ENCODE assay signal across 19 cellular contexts in the genomic region with DNA sequence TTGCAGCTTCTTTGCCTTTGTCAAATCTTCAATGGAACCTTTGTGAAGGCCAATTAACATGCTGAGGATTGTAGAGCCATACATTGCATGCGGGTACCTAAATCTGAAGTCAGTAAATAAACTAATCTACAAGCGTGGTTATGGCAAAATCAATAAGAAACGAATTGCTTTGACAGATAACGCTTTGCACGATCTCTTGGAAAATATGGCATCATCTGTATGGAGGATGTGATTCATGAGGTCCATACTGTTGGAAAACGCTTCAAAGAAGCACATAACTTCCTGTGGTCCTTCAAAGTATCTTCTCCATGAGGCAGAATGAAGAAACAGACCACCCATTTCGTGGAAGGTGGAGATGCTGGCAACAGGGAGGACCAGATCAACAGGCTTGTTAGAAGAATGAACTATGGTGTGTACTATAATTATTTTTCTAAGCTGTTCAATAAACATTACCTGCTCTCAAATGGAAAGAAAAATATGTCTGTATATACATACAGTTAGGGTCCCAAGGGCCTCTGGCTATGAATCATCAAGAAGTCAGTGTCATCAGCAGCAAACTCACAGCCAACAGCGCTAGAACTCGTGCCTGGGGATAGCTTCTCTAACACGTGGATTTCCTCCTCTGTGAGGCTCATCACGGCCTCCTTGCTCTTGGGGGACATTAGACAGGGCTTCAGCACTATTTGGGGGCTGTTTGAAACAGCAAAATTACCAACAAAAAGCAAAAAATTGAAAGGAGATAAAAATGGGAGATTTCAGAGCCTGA. TPM values are rescaled to one million over a fixed set of nuclear protein-coding genes. Genes with fewer than 3 reads are reported as not detected.
DNase-seq lines count a peak whose midpoint lies in the region; ATAC-seq, FAIRE-seq and TF ChIP-seq lines count a peak whose summit lies in the region.
"Had no signal": no experiment of that assay in that cellular context is flagged by ENCODE, and none has a peak within 500 bp of the region (broad histone marks: within the 10 kb centered on the region; RNA-seq: fewer than 3 reads in every experiment).

No MANE protein-coding gene starts in this region.

- H3K27me3 ChIP-seq in CD8-positive, alpha-beta T cell (ENCODE audit: insufficient read depth, low read length), result peaks cover 9% of the 10 kb centered on the region
- H3K27me3 ChIP-seq in OCI-LY3 (ENCODE audit: low read depth, low read length) (no peaks in the 10 kb centered on the region), K562 (ENCODE audit: control insufficient read depth in 2 of 2, insufficient read depth in 2 of 2, low read length in 2 of 2) (no peaks in the 10 kb centered on the region)

- H3K9ac ChIP-seq in OCI-LY3 (ENCODE audit: low read length), result peak overlapping the region; percentile 0; the same call in 1 of the 2 replicates
- H3K9ac ChIP-seq in K562 (ENCODE audit: insufficient read depth in 1 of 2, low read depth in 2 of 2, low read length in 2 of 2), result no peak overlapping the region

- TF ChIP-seq POLR2A in GM12891 (IDR thresholded peaks at IDR 0.05; ENCODE audit: low read depth, low read length), result no peak
- TF ChIP-seq POLR2A in K562 (conservative IDR thresholded peaks at IDR 0.05), result no peak

- peaks cover 33% of the 10 kb centered on the region for H3K4me1 Mint-ChIP-seq in CD8-positive, alpha-beta T cell (ENCODE audit: low read depth)

- peaks cover 3% of the 10 kb centered on the region for H3K36me3 Mint-ChIP-seq in CD8-positive, alpha-beta T cell

- H3K79me2 ChIP-seq in OCI-LY3 (ENCODE audit: low read length) (peaks cover 49% of the 10 kb centered on the region), K562 (ENCODE audit: control insufficient read depth, insufficient read depth, low read length) (peaks cover 7% of the 10 kb centered on the region; the same call in 1 of the 3 replicates)

- H3K36me3 ChIP-seq in CD8-positive, alpha-beta T cell (ENCODE audit: insufficient read depth, low read length), result no peaks in the 10 kb centered on the region
- peaks cover 43% of the 10 kb centered on the region for H3K36me3 ChIP-seq in OCI-LY3 (replicated peaks; ENCODE audit: low read depth, low read length)
- no peaks in the 10 kb centered on the region; the same call in 2 of the 3 replicates for H3K36me3 ChIP-seq in K562 (ENCODE audit: control insufficient read depth, insufficient read depth, low read length)
- H3K36me3 ChIP-seq: pancreas, Peyer's patch had no signal

- POLR2A ChIA-PET in CD8-positive, alpha-beta T cell (lab: Charles Lee), result no interaction called here
- POLR2A ChIA-PET in K562 (lab: Yijun Ruan, JAX), result interaction anchor here (0.9 to 1.4 kb wide), 4 partner anchors 8 to 63 kb away, joined by 3 to 4 read pairs (median 4); a partner anchor contains a TSS

- 13% methylated on average over 11 of the region's 11 CpGs for WGBS in K562 (ENCODE audit: insufficient coverage, low coverage, missing lambda C conversion rate)

- no peaks in the 10 kb centered on the region for H3K9me3 Mint-ChIP-seq in CD8-positive, alpha-beta T cell

- peaks cover 1% of the 10 kb centered on the region for H4K20me1 ChIP-seq in OCI-LY3 (ENCODE audit: insufficient read depth, low read length)
- H4K20me1 ChIP-seq in K562 (replicated peaks; ENCODE audit: control insufficient read depth, insufficient read depth, low read length), result no peaks in the 10 kb centered on the region

- no peaks in the 10 kb centered on the region for H3K9me1 ChIP-seq in K562 (ENCODE audit: control insufficient read depth, insufficient read depth, low read length)

- no peak for TF ChIP-seq CTCF in CD8-positive, alpha-beta T cell (IDR thresholded peaks at IDR 0.05)
- TF ChIP-seq CTCF in OCI-LY3 (IDR thresholded peaks at IDR 0.05; ENCODE audit: low read depth, low read length) (no peak), K562 (IDR thresholded peaks at IDR 0.05 in 2 of 3, conservative IDR thresholded peaks at IDR 0.05 in 1 of 3; ENCODE audit: insufficient read depth in 2 of 3, low read depth in 1 of 3, low read length in 3 of 3) (no peak)

- TF ChIP-seq EP300 in K562 (IDR thresholded peaks at IDR 0.05; ENCODE audit: low read length), result no peak

- BruUV-seq in K562 (replicated peaks; lab: Mats Ljungman, UMichigan), result no TSS peak

- no peak for DNase-seq in CD8-positive, alpha-beta T cell
- DNase-seq in GM12891 (ENCODE audit: insufficient read length, low spot score) (no peak), K562 (ENCODE audit: extremely low read depth in 1 of 4, low spot score in 3 of 4) (no peak), Right ventricle myocardium superior (no peak), AG08395 (ENCODE audit: low spot score) (no peak)
- DNase-seq: activated effector memory CD4-positive, alpha-beta T cell treated with anti-CD3 and anti-CD28 coated beads, Interleukin-2, amount 50 U/mL, for 16 hours; C1 segment of cervical spinal cord; kidney glomerular epithelial cell; NCI-H187 treated with DMSO at 0.1 percent for 48 hours; NCI-H446 treated with DMSO at 0.1 percent for 48 hours; pancreas; Peyer's patch; stimulated activated naive CD4-positive, alpha-beta T cell treated with Interleukin-2 at 50 U/mL for 16 hours had no signal

- CTCF ChIA-PET in CD8-positive, alpha-beta T cell (lab: Charles Lee), result interaction anchor here (0.5 kb wide), 1 partner anchor 81 kb away, joined by 3 read pairs; no protein-coding TSS in a partner anchor
- CTCF ChIA-PET in K562 (lab: Yijun Ruan, JAX; ENCODE audit: low intra/inter-chr PET ratio), result no interaction called here

- intact Hi-C loops in CD8-positive, alpha-beta T cell (cut with DNase I, micrococcal nuclease), result no loop called here
- intact Hi-C loops in K562 (cut with micrococcal nuclease) (no loop called here), Right ventricle myocardium superior (cut with DNase I) (no loop called here)

- in situ Hi-C loops in K562 (cut with MboI), result no loop called here

- H3K4me2 ChIP-seq in OCI-LY3 (ENCODE audit: low read length) (peak overlapping the region; percentile 13), K562 (ENCODE audit: insufficient read depth, low read length) (no peak overlapping the region)

- H3K4me3 Mint-ChIP-seq in CD8-positive, alpha-beta T cell, result peak overlapping the region; percentile 4

- no peak for ATAC-seq in CD8-positive, alpha-beta T cell
- no peak for ATAC-seq in K562
- no peak for ATAC-seq in Right ventricle myocardium superior (ENCODE audit: poor library complexity)
- no peak for ATAC-seq in esophagus mucosa
- ATAC-seq: pancreas had no signal

- H2AFZ ChIP-seq in OCI-LY3 (ENCODE audit: low read depth, low read length), result no peak overlapping the region
- no peak overlapping the region for H2AFZ ChIP-seq in K562 (ENCODE audit: low read depth, low read length)

- no peak overlapping the region for H3K27ac ChIP-seq in CD8-positive, alpha-beta T cell (ENCODE audit: low read depth, low read length)
- H3K27ac ChIP-seq in OCI-LY3 (ENCODE audit: low read length) (peak overlapping the region; percentile 92), K562 (ENCODE audit: extremely low read depth, low read depth, low read length) (no peak overlapping the region)
- H3K27ac ChIP-seq: pancreas had no signal

- peak; percentile 31 for FAIRE-seq in GM12891 (lab: Jason Lieb, UNC)
- peak; percentile 35 for FAIRE-seq in K562 (lab: Jason Lieb, UNC)
- FAIRE-seq: astrocyte, pancreas, urothelium cell line had no signal

- H3K4me1 ChIP-seq in CD8-positive, alpha-beta T cell (ENCODE audit: insufficient read depth, low read length), result peaks cover 27% of the 10 kb centered on the region
- H3K4me1 ChIP-seq in OCI-LY3 (ENCODE audit: low read length), result peaks cover 46% of the 10 kb centered on the region
- peaks cover 0 to 19% of the 10 kb centered on the region in 2 experiments; a peak in 3 of 5 replicates for H3K4me1 ChIP-seq in K562 (replicated peaks in 1 of 2; ENCODE audit: control insufficient read depth in 2 of 2, insufficient read depth in 2 of 2, low read length in 2 of 2)
- H3K4me1 ChIP-seq: pancreas had no signal

- TF ChIP-seq RAD21 in K562 (CRISPR knock-in tag; conservative IDR thresholded peaks at IDR 0.05 in 1 of 2, IDR thresholded peaks at IDR 0.05 in 1 of 2), result no peak

- no peak overlapping the region for H3K4me3 ChIP-seq in CD8-positive, alpha-beta T cell (ENCODE audit: low read depth, low read length)
- H3K4me3 ChIP-seq in OCI-LY3 (ENCODE audit: low read length), result no peak overlapping the region
- no peak overlapping the region for H3K4me3 ChIP-seq in K562
- H3K4me3 ChIP-seq: pancreas, Peyer's patch, skin epidermis had no signal

- H3K27ac Mint-ChIP-seq in CD8-positive, alpha-beta T cell, result no peak overlapping the region

- H3K9me3 ChIP-seq in CD8-positive, alpha-beta T cell (ENCODE audit: low read length), result no peaks in the 10 kb centered on the region
- H3K9me3 ChIP-seq in OCI-LY3 (ENCODE audit: insufficient read depth, low read length) (no peaks in the 10 kb centered on the region), K562 (replicated peaks; ENCODE audit: control insufficient read depth, insufficient read depth, low read depth, low read length) (peaks cover 8% of the 10 kb centered on the region; the same call in 1 of the 2 replicates)
- H3K9me3 ChIP-seq: pancreas, Peyer's patch had no signal

- peaks cover 38% of the 10 kb centered on the region for H3K27me3 Mint-ChIP-seq in CD8-positive, alpha-beta T cell (ENCODE audit: low read depth)

TF ChIP-seq in GM12891, 5 proteins besides CTCF, POLR2A, EP300 and RAD21 (continues in another document):
- TF ChIP-seq POLR2AphosphoS5 (IDR thresholded peaks at IDR 0.05; ENCODE audit: low read depth, low read length), result no peak

TF ChIP-seq in K562, 482 proteins besides CTCF, POLR2A, EP300 and RAD21 (continues in another document):
- 0 out of 4 replicates have a peak, but pooled peaks have one; percentile 19 to 20 for TF ChIP-seq KDM1A (IDR thresholded peaks at IDR 0.05)

RNA-seq across cellular contexts. Expression of a gene that starts 2.9 kb away (rescaled TPM):
- total RNA-seq in CD8-positive, alpha-beta T cell, result 1 to 10 TPM; 1.7 to 1.9 TPM
- polyA plus RNA-seq in GM12891 (2012; ENCODE audit: low read depth, missing spikeins), result 243 TPM
- total RNA-seq in K562 (2011; cell fraction: chromatin; rRNA removed; ENCODE audit: low replicate concordance), result 0.60 and 0.67 TPM in 2 replicates
- 0.50 TPM in 1 of 2 replicates, not detected in the other for total RNA-seq in K562 (2011; cell fraction: nucleolus; rRNA removed)
- total RNA-seq in K562 (2011; cell fraction: nucleoplasm; rRNA removed), result not detected in 2 replicates
- total RNA-seq in K562 (2014; rRNA removed) (not detected in 2 replicates), K562 (2014; rRNA removed; fragmentation: Illumina TruSeq; extraction: Trizol) (not detected in 2 replicates), K562 (2015; rRNA removed; fragmentation: Illumina TruSeq; extraction: Trizol) (0.33 and 0.64 TPM in 2 replicates), K562 (2021) (0.58 and 1.5 TPM in 2 replicates), Right ventricle myocardium superior (not detected), esophagus mucosa (not detected)
- polyA plus RNA-seq in K562 (2011; rRNA removed) (0.33 and 1.6 TPM in 2 replicates), K562 (2014; fragmentation: Illumina TruSeq; extraction: Trizol) (0.64 TPM in 1 of 2 replicates, not detected in the other), K562 (2014; fragmentation: Nextera tagmentation; extraction: Ambion mirVana) (under 1 TPM in 1 of 2 experiments, not detected in 1; 0.06 TPM), K562 (2014; rRNA removed) (0.32 and 0.42 TPM in 2 replicates)
- polyA plus RNA-seq in K562 (2011; cell fraction: cytosol; rRNA removed), result 1.00 and 2.4 TPM in 2 replicates
- polyA plus RNA-seq in K562 (2011; cell fraction: nucleus; rRNA removed), result 1.7 and 2.5 TPM in 2 replicates
- 0.36 and 3.3 TPM in 2 replicates for polyA plus RNA-seq in K562 (2012)
- polyA minus RNA-seq in K562 (2011; rRNA and poly(A)+ RNA removed), result not detected in 2 replicates
- 2.8 TPM in 1 of 2 replicates, not detected in the other for polyA minus RNA-seq in K562 (2011; cell fraction: cytosol; rRNA and poly(A)+ RNA removed)
- polyA minus RNA-seq in K562 (2011; cell fraction: nucleus; rRNA and poly(A)+ RNA removed), result 0.40 and 1.1 TPM in 2 replicates
- total RNA-seq: mucosa of gallbladder, Peyer's patch had no signal
- polyA plus RNA-seq: pancreas had no signal
